ENCODE assay signal across 24 cellular contexts in genomic region chr5:61824396-61824795, GRCh38.
"Had no signal": no experiment of that assay in that cellular context is flagged by ENCODE, and none has a peak within 500 bp of the region (broad histone marks: within the 10 kb centered on the region; RNA-seq: fewer than 3 reads in every experiment).

No MANE protein-coding gene starts in this region.

- H3K36me3 Mint-ChIP-seq: activated naive CD8-positive, alpha-beta T cell treated with anti-CD3 and anti-CD28 coated beads, Interleukin-2, amount 10 ng/mL, durations not matched to agents 7 days and 5 days; T-cell had no signal

- H3K36me3 ChIP-seq: adrenal gland, breast epithelium had no signal

- H3K4me3 Mint-ChIP-seq: activated CD4-positive, alpha-beta memory T cell treated with anti-CD3 and anti-CD28 coated beads, Interleukin-2, amount 10 ng/mL, durations not matched to agents 7 days and 5 days; activated CD4-positive, alpha-beta T cell treated with anti-CD3 and anti-CD28 coated beads, Interleukin-2, amount 10 ng/mL, durations not matched to agents 7 days and 5 days; activated naive CD8-positive, alpha-beta T cell treated with anti-CD3 and anti-CD28 coated beads, Interleukin-2, amount 10 ng/mL, durations not matched to agents 7 days and 5 days; activated T-cell treated with anti-CD3 and anti-CD28 coated beads, Interleukin-2, amount 50 U/mL, for 72 hours; T-cell had no signal

- H3K27ac Mint-ChIP-seq: activated CD4-positive, alpha-beta memory T cell treated with anti-CD3 and anti-CD28 coated beads, Interleukin-2, amount 10 ng/mL, durations not matched to agents 7 days and 5 days; activated CD4-positive, alpha-beta T cell treated with anti-CD3 and anti-CD28 coated beads, Interleukin-2, amount 10 ng/mL, durations not matched to agents 7 days and 5 days; activated naive CD8-positive, alpha-beta T cell treated with anti-CD3 and anti-CD28 coated beads, Interleukin-2, amount 10 ng/mL, durations not matched to agents 7 days and 5 days; activated T-cell treated with anti-CD3 and anti-CD28 coated beads, Interleukin-2, amount 50 U/mL, for 72 hours; T-cell had no signal

- DNase-seq: activated CD4-positive, alpha-beta memory T cell treated with anti-CD3 and anti-CD28 coated beads, Interleukin-2, amount 10 ng/mL, durations not matched to agents 7 days and 5 days; activated CD4-positive, alpha-beta T cell treated with anti-CD3 and anti-CD28 coated beads, Interleukin-2, amount 10 ng/mL, durations not matched to agents 7 days and 5 days; activated CD4-positive, CD25-positive, alpha-beta regulatory T cell; activated naive CD4-positive, alpha-beta T cell treated with anti-CD3 and anti-CD28 coated beads, Interleukin-2, amount 50 U/mL, for 16 hours; activated naive CD8-positive, alpha-beta T cell treated with anti-CD3 and anti-CD28 coated beads, Interleukin-2, amount 10 ng/mL, durations not matched to agents 7 days and 5 days; activated T-cell treated with anti-CD3 and anti-CD28 coated beads for 4 hours; activated T-cell treated with anti-CD3 and anti-CD28 coated beads, Interleukin-2, amount 50 U/mL, for 72 hours; aorta; central memory CD4-positive, alpha-beta T cell; NCI-H1048; NCI-H146; NCI-H187 treated with DMSO at 0.1 percent for 48 hours; NCI-H2081 treated with DMSO at 0.1 percent for 48 hours; NCI-H226; NCI-H526; NCI-H774; PC-3; SIG-M5; T-cell; T-helper 2 cell; T1000 had no signal

- H3K4me1 ChIP-seq: breast epithelium had no signal

- H3K27ac ChIP-seq: adrenal gland, breast epithelium, SK-N-MC had no signal

- H3K9me3 ChIP-seq: adrenal gland, breast epithelium had no signal

- H3K9me3 Mint-ChIP-seq: activated CD4-positive, alpha-beta memory T cell treated with anti-CD3 and anti-CD28 coated beads, Interleukin-2, amount 10 ng/mL, durations not matched to agents 7 days and 5 days; activated CD4-positive, alpha-beta T cell treated with anti-CD3 and anti-CD28 coated beads, Interleukin-2, amount 10 ng/mL, durations not matched to agents 7 days and 5 days; activated naive CD8-positive, alpha-beta T cell treated with anti-CD3 and anti-CD28 coated beads, Interleukin-2, amount 10 ng/mL, durations not matched to agents 7 days and 5 days had no signal

- H3K4me1 Mint-ChIP-seq: activated CD4-positive, alpha-beta T cell treated with anti-CD3 and anti-CD28 coated beads, Interleukin-2, amount 10 ng/mL, durations not matched to agents 7 days and 5 days; T-cell had no signal

- H3K4me3 ChIP-seq: adrenal gland, breast epithelium, SK-N-MC had no signal

- H3K27me3 ChIP-seq: adrenal gland, breast epithelium had no signal
